19 cellular contexts compared by ENCODE assay signal in genomic region chr4:70365479-70365878, GRCh38. TPM values are rescaled to one million over a fixed set of nuclear protein-coding genes. Genes with fewer than 3 reads are reported as not detected.
DNase-seq lines count a peak whose midpoint lies in the region; FAIRE-seq and TF ChIP-seq lines count a peak whose summit lies in the region.
"Had no signal": no experiment of that assay in that cellular context is flagged by ENCODE, and none has a peak within 500 bp of the region (broad histone marks: within the 10 kb centered on the region; RNA-seq: fewer than 3 reads in every experiment).

No MANE protein-coding gene starts in this region.

- H3K4me3 ChIP-seq in keratinocyte (ENCODE audit: control insufficient read depth in 2 of 3, extremely low read depth in 1 of 3, insufficient read depth in 2 of 3, low read depth in 1 of 3, low read length in 3 of 3), result no peak overlapping the region
- no peak overlapping the region for H3K4me3 ChIP-seq in CD4-positive, alpha-beta memory T cell (ENCODE audit: low read length in 2 of 2)
- H3K4me3 ChIP-seq: gastrocnemius medialis, mucosa of descending colon, upper lobe of right lung had no signal

- no peaks in the 10 kb centered on the region for H3K79me2 ChIP-seq in keratinocyte (ENCODE audit: control insufficient read depth, insufficient read depth, low read length)

- H3K4me3 Mint-ChIP-seq in CD4-positive, alpha-beta memory T cell, result no peak overlapping the region
- no peak overlapping the region for H3K4me3 Mint-ChIP-seq in progenitor cell of endocrine pancreas (ENCODE audit: low read depth)

- no peaks in the 10 kb centered on the region for H3K4me1 Mint-ChIP-seq in CD4-positive, alpha-beta memory T cell
- H3K4me1 Mint-ChIP-seq in progenitor cell of endocrine pancreas (ENCODE audit: low read depth), result no peaks in the 10 kb centered on the region

- dilution Hi-C loops in keratinocyte (cut with MboI; ENCODE audit: extremely low pct_ligation_motif_present, low sequenced_read_pairs), result no loop called here

- POLR2A ChIA-PET in CD4-positive, alpha-beta memory T cell (lab: Charles Lee; ENCODE audit: partially characterized antibody), result no interaction called here

- no peak overlapping the region for H3K9ac ChIP-seq in keratinocyte (ENCODE audit: control insufficient read depth, extremely low read depth, insufficient read depth, low read length)

- no peaks in the 10 kb centered on the region for H3K36me3 ChIP-seq in keratinocyte (ENCODE audit: control insufficient read depth in 2 of 2, extremely low read depth in 1 of 2, insufficient read depth in 2 of 2, low read length in 2 of 2)
- no peaks in the 10 kb centered on the region for H3K36me3 ChIP-seq in CD4-positive, alpha-beta memory T cell (ENCODE audit: insufficient read depth, low read length)
- H3K36me3 ChIP-seq: brain microvascular endothelial cell, gastrocnemius medialis, upper lobe of right lung had no signal

- H3K4me2 ChIP-seq in keratinocyte (ENCODE audit: control insufficient read depth, extremely low read depth, insufficient read depth, low read depth, low read length), result no peak overlapping the region

- H3K9me3 Mint-ChIP-seq in CD4-positive, alpha-beta memory T cell, result peaks cover 0 to 2% (median 0%) of the 10 kb centered on the region in 8 donors
- no peaks in the 10 kb centered on the region for H3K9me3 Mint-ChIP-seq in progenitor cell of endocrine pancreas (ENCODE audit: low read depth)

- DNase-seq in NCI-H446 treated with DMSO at 0.1 percent for 48 hours (lab: John Stamatoyannopoulos, UW), result peak; percentile 9
- DNase-seq in NCI-H446 (lab: John Stamatoyannopoulos, UW), result no peak
- DNase-seq in NCI-H226, result peak; percentile 30
- peak; percentile 38 for DNase-seq in keratinocyte (ENCODE audit: low read depth, low spot score)
- DNase-seq in CD4-positive, alpha-beta memory T cell, result no peak
- no peak for DNase-seq in progenitor cell of endocrine pancreas (ENCODE audit: low spot score, unreplicated experiment)
- DNase-seq: activated CD8-positive, alpha-beta memory T cell treated with anti-CD3 and anti-CD28 coated beads for 24 hours; activated naive CD4-positive, alpha-beta T cell; brain microvascular endothelial cell; effector memory CD4-positive, alpha-beta T cell; gastrocnemius medialis; Karpas-422; mucosa of descending colon; stimulated activated CD4-positive, alpha-beta T cell treated with anti-CD3 and anti-CD28 coated beads, Interleukin-2, amount 100 ng/mL, for 24 hours; upper lobe of right lung had no signal

- TF ChIP-seq CTCF in keratinocyte (optimal IDR thresholded peaks at IDR 0.05 in 1 of 3, IDR thresholded peaks at IDR 0.05 in 1 of 3, conservative IDR thresholded peaks at IDR 0.05 in 1 of 3; ENCODE audit: extremely low read depth in 1 of 3, insufficient read depth in 2 of 3, low read length in 3 of 3) (no peak), progenitor cell of endocrine pancreas (IDR thresholded peaks at IDR 0.05; ENCODE audit: unreplicated experiment) (no peak)

- no peak overlapping the region for H2AFZ ChIP-seq in keratinocyte (ENCODE audit: control insufficient read depth, low read length)

- intact Hi-C loops in CD4-positive, alpha-beta memory T cell (cut with micrococcal nuclease), result no loop called here

- no peak overlapping the region for H3K27ac ChIP-seq in keratinocyte (ENCODE audit: control insufficient read depth, insufficient read depth, low read length)
- H3K27ac ChIP-seq in CD4-positive, alpha-beta memory T cell (ENCODE audit: low read depth, low read length), result no peak overlapping the region
- H3K27ac ChIP-seq: brain microvascular endothelial cell, gastrocnemius medialis, upper lobe of right lung had no signal

- CTCF ChIA-PET in CD4-positive, alpha-beta memory T cell (lab: Charles Lee; ENCODE audit: partially characterized antibody), result no interaction called here

- no peak for FAIRE-seq in keratinocyte (lab: Jason Lieb, UNC)
- FAIRE-seq: A204.1, islet of Langerhans had no signal

- no peaks in the 10 kb centered on the region for H4K20me1 ChIP-seq in keratinocyte (ENCODE audit: control insufficient read depth, extremely low read depth, insufficient read depth, low read length)

- no peaks in the 10 kb centered on the region for H3K9me1 ChIP-seq in keratinocyte (ENCODE audit: control insufficient read depth, extremely low read depth, insufficient read depth, low read length)

- H3K9me3 ChIP-seq in keratinocyte (ENCODE audit: control insufficient read depth, low read depth, low read length), result no peaks in the 10 kb centered on the region
- H3K9me3 ChIP-seq in CD4-positive, alpha-beta memory T cell (ENCODE audit: control insufficient read depth in 1 of 2, low read length in 2 of 2), result no peaks in the 10 kb centered on the region
- H3K9me3 ChIP-seq: gastrocnemius medialis, mucosa of descending colon, upper lobe of right lung had no signal

- no peaks in the 10 kb centered on the region for H3K27me3 ChIP-seq in keratinocyte (ENCODE audit: control insufficient read depth, extremely low read depth, insufficient read depth, low read length)
- no peaks in the 10 kb centered on the region for H3K27me3 ChIP-seq in CD4-positive, alpha-beta memory T cell (ENCODE audit: insufficient read depth, low read length)
- H3K27me3 ChIP-seq: brain microvascular endothelial cell, gastrocnemius medialis, upper lobe of right lung had no signal

- H3K27ac Mint-ChIP-seq in CD4-positive, alpha-beta memory T cell, result no peak overlapping the region
- H3K27ac Mint-ChIP-seq in progenitor cell of endocrine pancreas, result no peak overlapping the region

- no peaks in the 10 kb centered on the region for H3K36me3 Mint-ChIP-seq in CD4-positive, alpha-beta memory T cell
- no peaks in the 10 kb centered on the region for H3K36me3 Mint-ChIP-seq in progenitor cell of endocrine pancreas (ENCODE audit: insufficient read depth)

- H3K27me3 Mint-ChIP-seq in CD4-positive, alpha-beta memory T cell, result no peaks in the 10 kb centered on the region
- no peaks in the 10 kb centered on the region for H3K27me3 Mint-ChIP-seq in progenitor cell of endocrine pancreas

- H3K4me1 ChIP-seq in keratinocyte (ENCODE audit: control insufficient read depth, extremely low read depth, insufficient read depth, low read length), result no peaks in the 10 kb centered on the region
- H3K4me1 ChIP-seq in CD4-positive, alpha-beta memory T cell (ENCODE audit: insufficient read depth, low read length), result no peaks in the 10 kb centered on the region
- H3K4me1 ChIP-seq: gastrocnemius medialis, upper lobe of right lung had no signal

RNA-seq across cellular contexts. Expression of gene SMR3A, which starts 4.9 kb away (rescaled TPM):
- polyA plus RNA-seq in keratinocyte, result not detected in 3 replicates
- not detected for polyA plus RNA-seq in keratinocyte (2011; ENCODE audit: low read depth)
- polyA plus RNA-seq in keratinocyte (2011; cell fraction: cytosol; rRNA removed), result not detected in 2 replicates
- not detected in 2 replicates for polyA plus RNA-seq in keratinocyte (2011; cell fraction: nucleus; rRNA removed)
- polyA plus RNA-seq in keratinocyte (2012; ENCODE audit: low replicate concordance), result not detected in 2 replicates
- polyA minus RNA-seq in keratinocyte, result not detected in 3 replicates
- not detected for polyA minus RNA-seq in keratinocyte (2011; cell fraction: cytosol; rRNA and poly(A)+ RNA removed)
- not detected in 2 replicates for polyA minus RNA-seq in keratinocyte (2011; cell fraction: nucleus; rRNA and poly(A)+ RNA removed)
- total RNA-seq in CD4-positive, alpha-beta memory T cell, result not detected
- not detected for polyA plus RNA-seq in CD4-positive, alpha-beta memory T cell
- total RNA-seq in progenitor cell of endocrine pancreas, result not detected in 2 replicates
- total RNA-seq: gastrocnemius medialis, mucosa of descending colon, posterior vena cava, RPMI7951, upper lobe of right lung had no signal

RNA-seq across cellular contexts. Expression of gene SMR3B, which starts 17.5 kb away (rescaled TPM):
- polyA plus RNA-seq in keratinocyte, result not detected in 3 replicates
- polyA plus RNA-seq in keratinocyte (2011; ENCODE audit: low read depth), result not detected
- polyA plus RNA-seq in keratinocyte (2011; cell fraction: cytosol; rRNA removed), result not detected in 2 replicates
- polyA plus RNA-seq in keratinocyte (2011; cell fraction: nucleus; rRNA removed), result not detected in 2 replicates
- not detected in 2 replicates for polyA plus RNA-seq in keratinocyte (2012; ENCODE audit: low replicate concordance)
- polyA minus RNA-seq in keratinocyte, result not detected in 3 replicates
- polyA minus RNA-seq in keratinocyte (2011; cell fraction: cytosol; rRNA and poly(A)+ RNA removed), result not detected
- polyA minus RNA-seq in keratinocyte (2011; cell fraction: nucleus; rRNA and poly(A)+ RNA removed), result not detected in 2 replicates
- total RNA-seq in CD4-positive, alpha-beta memory T cell, result not detected
- not detected for polyA plus RNA-seq in CD4-positive, alpha-beta memory T cell
- not detected in 2 replicates for total RNA-seq in progenitor cell of endocrine pancreas
- total RNA-seq: gastrocnemius medialis, mucosa of descending colon, posterior vena cava, RPMI7951, upper lobe of right lung had no signal

RNA-seq across cellular contexts. Expression of gene CABS1, which starts 30.7 kb away (rescaled TPM):
- not detected in 3 replicates for polyA plus RNA-seq in keratinocyte
- polyA plus RNA-seq in keratinocyte (2011; ENCODE audit: low read depth), result not detected
- not detected in 2 replicates for polyA plus RNA-seq in keratinocyte (2011; cell fraction: cytosol; rRNA removed)
- polyA plus RNA-seq in keratinocyte (2011; cell fraction: nucleus; rRNA removed), result not detected in 2 replicates
- not detected in 2 replicates for polyA plus RNA-seq in keratinocyte (2012; ENCODE audit: low replicate concordance)
- not detected in 3 replicates for polyA minus RNA-seq in keratinocyte
- polyA minus RNA-seq in keratinocyte (2011; cell fraction: cytosol; rRNA and poly(A)+ RNA removed), result not detected
- not detected in 2 replicates for polyA minus RNA-seq in keratinocyte (2011; cell fraction: nucleus; rRNA and poly(A)+ RNA removed)
- not detected for total RNA-seq in CD4-positive, alpha-beta memory T cell
- polyA plus RNA-seq in CD4-positive, alpha-beta memory T cell, result not detected
- not detected in 2 replicates for total RNA-seq in progenitor cell of endocrine pancreas
- total RNA-seq: gastrocnemius medialis, mucosa of descending colon, posterior vena cava, RPMI7951, upper lobe of right lung had no signal

RNA-seq across cellular contexts. Expression of gene OPRPN, which starts 32.3 kb away (rescaled TPM):
- polyA plus RNA-seq in keratinocyte, result not detected in 3 replicates
- not detected for polyA plus RNA-seq in keratinocyte (2011; ENCODE audit: low read depth)
- not detected in 2 replicates for polyA plus RNA-seq in keratinocyte (2011; cell fraction: cytosol; rRNA removed)
- polyA plus RNA-seq in keratinocyte (2011; cell fraction: nucleus; rRNA removed), result not detected in 2 replicates
- polyA plus RNA-seq in keratinocyte (2012; ENCODE audit: low replicate concordance), result not detected in 2 replicates
- not detected in 3 replicates for polyA minus RNA-seq in keratinocyte
- polyA minus RNA-seq in keratinocyte (2011; cell fraction: cytosol; rRNA and poly(A)+ RNA removed), result not detected
- not detected in 2 replicates for polyA minus RNA-seq in keratinocyte (2011; cell fraction: nucleus; rRNA and poly(A)+ RNA removed)
- not detected for total RNA-seq in CD4-positive, alpha-beta memory T cell
- polyA plus RNA-seq in CD4-positive, alpha-beta memory T cell, result not detected
- total RNA-seq in progenitor cell of endocrine pancreas, result not detected in 2 replicates
- total RNA-seq: gastrocnemius medialis, mucosa of descending colon, posterior vena cava, RPMI7951, upper lobe of right lung had no signal

Comparison
In these comparisons a context has a peak if more than half of its experiments do, and no peak if none do; other contexts are left out.
1. DNase-seq: peak in NCI-H446 treated with DMSO at 0.1 percent for 48 hours (single experiment), NCI-H226 (single experiment) and keratinocyte (single experiment); none in NCI-H446 (0 of 2), CD4-positive, alpha-beta memory T cell (0 of 5) and progenitor cell of endocrine pancreas (single experiment).